Comparison of ENCODE assay signal across 10 cellular contexts in genomic region chr18:42183746-42184145, GRCh38.
DNase-seq lines count a peak whose midpoint lies in the region; ATAC-seq, FAIRE-seq and TF ChIP-seq lines count a peak whose summit lies in the region.
"Had no signal": no experiment of that assay in that cellular context is flagged by ENCODE, and none has a peak within 500 bp of the region (broad histone marks: within the 10 kb centered on the region; RNA-seq: fewer than 3 reads in every experiment).

No MANE protein-coding gene starts in this region.

- TF ChIP-seq POLR2A in endothelial cell of umbilical vein (IDR thresholded peaks at IDR 0.05; ENCODE audit: low read depth, low read length) = no peak

- no peaks in the 10 kb centered on the region for H3K4me1 ChIP-seq in endothelial cell of umbilical vein (ENCODE audit: control insufficient read depth, extremely low read depth, insufficient read depth, low read length)
- peaks cover 4 to 5% of the 10 kb centered on the region in 2 experiments for H3K4me1 ChIP-seq in trophoblast cell (ENCODE audit: control insufficient read depth in 1 of 2, insufficient read depth in 2 of 2, low read length in 2 of 2)

- H3K79me2 ChIP-seq in endothelial cell of umbilical vein (ENCODE audit: control insufficient read depth, insufficient read depth, low read length) (no peaks in the 10 kb centered on the region), trophoblast cell (ENCODE audit: control insufficient read depth, insufficient read depth, low read length, poor library complexity) (no peaks in the 10 kb centered on the region)

- H3K4me3 ChIP-seq in endothelial cell of umbilical vein (replicated peaks in 1 of 3; ENCODE audit: insufficient read depth in 1 of 3, low read depth in 1 of 3, low read length in 3 of 3) (no peak overlapping the region), trophoblast cell (ENCODE audit: low read depth, low read length) (no peak overlapping the region)

- no peaks in the 10 kb centered on the region for H3K4me1 Mint-ChIP-seq in activated T-cell treated with anti-CD3 and anti-CD28 coated beads, Interleukin-2, amount 50 U/mL, for 72 hours (ENCODE audit: low read depth)
- H3K4me1 Mint-ChIP-seq in activated naive CD4-positive, alpha-beta T cell treated with anti-CD3 and anti-CD28 coated beads for 36 hours (ENCODE audit: low read depth) = no peaks in the 10 kb centered on the region
- H3K4me1 Mint-ChIP-seq: activated B cell treated with CpG ODN at 0.5 μM for 24 hours; activated naive CD8-positive, alpha-beta T cell treated with anti-CD3 and anti-CD28 coated beads, Interleukin-2, amount 10 ng/mL, durations not matched to agents 7 days and 5 days had no signal

- H3K18ac ChIP-seq in trophoblast cell (ENCODE audit: low read length) = no peak overlapping the region

- H3K79me1 ChIP-seq in trophoblast cell (ENCODE audit: low read length) = peaks cover 12% of the 10 kb centered on the region

- CTCF ChIA-PET in endothelial cell of umbilical vein (lab: Charles Lee) = no interaction called here
- CTCF ChIA-PET in activated naive CD4-positive, alpha-beta T cell treated with anti-CD3 and anti-CD28 coated beads for 36 hours (lab: Charles Lee) = no interaction called here

- no peak for ATAC-seq in HG02885 (IDR thresholded peaks at IDR 0.05; ENCODE audit: poor library complexity, unreplicated experiment)
- ATAC-seq in activated T-cell treated with anti-CD3 and anti-CD28 coated beads, Interleukin-2, amount 50 U/mL, for 72 hours (replicated peaks in 1 of 2) = no peak

- H2BK120ac ChIP-seq in trophoblast cell (ENCODE audit: insufficient read depth, low read length, poor library complexity) = peak overlapping the region; percentile 85

- H3K36me3 ChIP-seq in endothelial cell of umbilical vein (ENCODE audit: control insufficient read depth in 2 of 2, extremely low read depth in 1 of 2, insufficient read depth in 2 of 2, low read length in 2 of 2) (no peaks in the 10 kb centered on the region), trophoblast cell (ENCODE audit: control insufficient read depth in 1 of 2, insufficient read depth in 2 of 2, low read length in 2 of 2) (no peaks in the 10 kb centered on the region)

- H3K23ac ChIP-seq in trophoblast cell (ENCODE audit: low read length) = no peak overlapping the region

- no peak overlapping the region for H2AK5ac ChIP-seq in trophoblast cell (ENCODE audit: low read length)

- POLR2A ChIA-PET in endothelial cell of umbilical vein (lab: Charles Lee) = no interaction called here

- H3K9me3 ChIP-seq in endothelial cell of umbilical vein (replicated peaks; ENCODE audit: control insufficient read depth, insufficient read depth, low read length) = no peaks in the 10 kb centered on the region
- H3K9me3 ChIP-seq in trophoblast cell (ENCODE audit: insufficient read depth, low read depth, low read length) = no peaks in the 10 kb centered on the region

- H3K9ac ChIP-seq in endothelial cell of umbilical vein (replicated peaks; ENCODE audit: extremely low read depth, insufficient read depth, low read length) (no peak overlapping the region), trophoblast cell (ENCODE audit: low read length) (no peak overlapping the region)

- H3K27ac Mint-ChIP-seq in activated T-cell treated with anti-CD3 and anti-CD28 coated beads, Interleukin-2, amount 50 U/mL, for 72 hours = no peak overlapping the region
- H3K27ac Mint-ChIP-seq in activated naive CD4-positive, alpha-beta T cell treated with anti-CD3 and anti-CD28 coated beads for 36 hours = no peak overlapping the region
- H3K27ac Mint-ChIP-seq: activated B cell treated with CpG ODN at 0.5 μM for 24 hours; activated naive CD8-positive, alpha-beta T cell treated with anti-CD3 and anti-CD28 coated beads, Interleukin-2, amount 10 ng/mL, durations not matched to agents 7 days and 5 days had no signal

- H2AFZ ChIP-seq in endothelial cell of umbilical vein (ENCODE audit: low read depth, low read length) (no peak overlapping the region), trophoblast cell (ENCODE audit: insufficient read depth, low read length, poor library complexity) (no peak overlapping the region)

- no peak overlapping the region for H3K14ac ChIP-seq in trophoblast cell (ENCODE audit: low read length)

- no peaks in the 10 kb centered on the region for H3K27me3 Mint-ChIP-seq in activated T-cell treated with anti-CD3 and anti-CD28 coated beads, Interleukin-2, amount 50 U/mL, for 72 hours (ENCODE audit: low read depth)
- H3K27me3 Mint-ChIP-seq in activated naive CD4-positive, alpha-beta T cell treated with anti-CD3 and anti-CD28 coated beads for 36 hours (ENCODE audit: low read depth) = no peaks in the 10 kb centered on the region
- H3K27me3 Mint-ChIP-seq: activated B cell treated with CpG ODN at 0.5 μM for 24 hours had no signal

- no peaks in the 10 kb centered on the region for H3K27me3 ChIP-seq in endothelial cell of umbilical vein (ENCODE audit: control insufficient read depth in 2 of 2, insufficient read depth in 2 of 2, low read length in 2 of 2)
- no peaks in the 10 kb centered on the region for H3K27me3 ChIP-seq in trophoblast cell (ENCODE audit: insufficient read depth, low read length)

- peak overlapping the region; percentile 63 for H2BK12ac ChIP-seq in trophoblast cell (ENCODE audit: low read length)

- TF ChIP-seq CTCF in endothelial cell of umbilical vein (IDR thresholded peaks at IDR 0.05; ENCODE audit: extremely low read depth in 1 of 2, insufficient read depth in 1 of 2, low read depth in 1 of 2, low read length in 2 of 2) = no peak
- TF ChIP-seq CTCF in GM10266 (IDR thresholded peaks at IDR 0.05; ENCODE audit: control insufficient read depth, insufficient read depth, low read depth, missing control alignments) = no peak

- no peaks in the 10 kb centered on the region for H4K20me1 ChIP-seq in endothelial cell of umbilical vein (replicated peaks; ENCODE audit: control insufficient read depth, extremely low read depth, insufficient read depth, low read length)

- no peak overlapping the region for H3K4ac ChIP-seq in trophoblast cell (ENCODE audit: low read depth, low read length)

- no peak for FAIRE-seq in endothelial cell of umbilical vein (lab: Jason Lieb, UNC)

- H2BK5ac ChIP-seq in trophoblast cell (ENCODE audit: low read depth, low read length, poor library complexity) = peak overlapping the region; percentile 22

- H3K9me1 ChIP-seq in endothelial cell of umbilical vein (replicated peaks; ENCODE audit: control insufficient read depth, extremely low read depth, insufficient read depth, low read length) = no peaks in the 10 kb centered on the region

- intact Hi-C loops in endothelial cell of umbilical vein (cut with micrococcal nuclease) = no loop called here
- intact Hi-C loops in activated naive CD4-positive, alpha-beta T cell treated with anti-CD3 and anti-CD28 coated beads for 36 hours (cut with micrococcal nuclease) = no loop called here

- H3K4me3 Mint-ChIP-seq in activated T-cell treated with anti-CD3 and anti-CD28 coated beads, Interleukin-2, amount 50 U/mL, for 72 hours = no peak overlapping the region
- no peak overlapping the region for H3K4me3 Mint-ChIP-seq in activated naive CD4-positive, alpha-beta T cell treated with anti-CD3 and anti-CD28 coated beads for 36 hours
- H3K4me3 Mint-ChIP-seq: activated B cell treated with CpG ODN at 0.5 μM for 24 hours; activated naive CD8-positive, alpha-beta T cell treated with anti-CD3 and anti-CD28 coated beads, Interleukin-2, amount 10 ng/mL, durations not matched to agents 7 days and 5 days had no signal

- DNase-seq in GDM1 (lab: John Stamatoyannopoulos, UW) (peak; percentile 5), OCI-M1 (lab: John Stamatoyannopoulos, UW) (peak; percentile 46), endothelial cell of umbilical vein (ENCODE audit: low read depth, low spot score) (no peak), trophoblast cell (peak; percentile 8 to 36), GM10266 (ENCODE audit: extremely low spot score) (no peak)
- DNase-seq in activated T-cell treated with anti-CD3 and anti-CD28 coated beads, Interleukin-2, amount 50 U/mL, for 72 hours = no peak
- no peak for DNase-seq in activated naive CD4-positive, alpha-beta T cell treated with anti-CD3 and anti-CD28 coated beads for 36 hours
- DNase-seq: activated B cell treated with CpG ODN at 0.5 μM for 24 hours; activated naive CD8-positive, alpha-beta T cell treated with anti-CD3 and anti-CD28 coated beads, Interleukin-2, amount 10 ng/mL, durations not matched to agents 7 days and 5 days had no signal

- no peak overlapping the region for H4K12ac ChIP-seq in trophoblast cell (ENCODE audit: low read depth, low read length)

- H3K27ac ChIP-seq in endothelial cell of umbilical vein (ENCODE audit: insufficient read depth, low read depth, low read length) = no peak overlapping the region
- peak overlapping the region; percentile 94 for H3K27ac ChIP-seq in trophoblast cell (ENCODE audit: low read depth, low read length)

- peak overlapping the region; percentile 61 for H4K8ac ChIP-seq in trophoblast cell (ENCODE audit: low read depth, low read length)

- H3K4me2 ChIP-seq in endothelial cell of umbilical vein (ENCODE audit: insufficient read depth, low read length) (no peak overlapping the region), trophoblast cell (ENCODE audit: low read length) (peak overlapping the region; percentile 24)

- no TSS peak for BruUV-seq in endothelial cell of umbilical vein (replicated peaks; lab: Mats Ljungman, UMichigan)

- dilution Hi-C loops in endothelial cell of umbilical vein (cut with MboI; ENCODE audit: extremely low pct_ligation_motif_present, low sequenced_read_pairs) = no loop called here

- WGBS in trophoblast cell (ENCODE audit: extremely low coverage, insufficient coverage, insufficient read length) = no CpG with 5 or more reads among the region's 4 CpGs

- H3K36me3 Mint-ChIP-seq in activated T-cell treated with anti-CD3 and anti-CD28 coated beads, Interleukin-2, amount 50 U/mL, for 72 hours (ENCODE audit: insufficient read depth in 2 of 2) = peaks cover 0 to 2% of the 10 kb centered on the region in 2 donors
- no peaks in the 10 kb centered on the region for H3K36me3 Mint-ChIP-seq in activated naive CD4-positive, alpha-beta T cell treated with anti-CD3 and anti-CD28 coated beads for 36 hours (ENCODE audit: low read depth)
- H3K36me3 Mint-ChIP-seq: activated naive CD8-positive, alpha-beta T cell treated with anti-CD3 and anti-CD28 coated beads, Interleukin-2, amount 10 ng/mL, durations not matched to agents 7 days and 5 days had no signal

- peaks cover 0 to 3% of the 10 kb centered on the region in 2 donors for H3K9me3 Mint-ChIP-seq in activated T-cell treated with anti-CD3 and anti-CD28 coated beads, Interleukin-2, amount 50 U/mL, for 72 hours
- H3K9me3 Mint-ChIP-seq in activated naive CD4-positive, alpha-beta T cell treated with anti-CD3 and anti-CD28 coated beads for 36 hours = no peaks in the 10 kb centered on the region
- H3K9me3 Mint-ChIP-seq: activated B cell treated with CpG ODN at 0.5 μM for 24 hours; activated naive CD8-positive, alpha-beta T cell treated with anti-CD3 and anti-CD28 coated beads, Interleukin-2, amount 10 ng/mL, durations not matched to agents 7 days and 5 days had no signal

- peak overlapping the region; percentile 72 for H4K91ac ChIP-seq in trophoblast cell (ENCODE audit: low read depth, low read length)

TF ChIP-seq in endothelial cell of umbilical vein, 7 proteins besides CTCF, POLR2A, EP300 and RAD21 (continues in another document):
- TF ChIP-seq FOS (IDR thresholded peaks at IDR 0.05; ENCODE audit: borderline replicate concordance, insufficient read depth, low read length) = peak; percentile 27
- TF ChIP-seq GATA2 (IDR thresholded peaks at IDR 0.05; ENCODE audit: insufficient read depth, insufficient read length, low read depth, low read length) = no peak

Comparison
In these comparisons a context has a peak if more than half of its experiments do, and no peak if none do; other contexts are left out.
1. DNase-seq: peak in GDM1 (single experiment), OCI-M1 (single experiment) and trophoblast cell (2 of 2); none in endothelial cell of umbilical vein (single experiment), GM10266 (single experiment), activated T-cell treated with anti-CD3 and anti-CD28 coated beads, Interleukin-2, amount 50 U/mL, for 72 hours (0 of 2) and activated naive CD4-positive, alpha-beta T cell treated with anti-CD3 and anti-CD28 coated beads for 36 hours (single experiment).